ENCODE assay signal across 31 cellular contexts in the genomic region with DNA sequence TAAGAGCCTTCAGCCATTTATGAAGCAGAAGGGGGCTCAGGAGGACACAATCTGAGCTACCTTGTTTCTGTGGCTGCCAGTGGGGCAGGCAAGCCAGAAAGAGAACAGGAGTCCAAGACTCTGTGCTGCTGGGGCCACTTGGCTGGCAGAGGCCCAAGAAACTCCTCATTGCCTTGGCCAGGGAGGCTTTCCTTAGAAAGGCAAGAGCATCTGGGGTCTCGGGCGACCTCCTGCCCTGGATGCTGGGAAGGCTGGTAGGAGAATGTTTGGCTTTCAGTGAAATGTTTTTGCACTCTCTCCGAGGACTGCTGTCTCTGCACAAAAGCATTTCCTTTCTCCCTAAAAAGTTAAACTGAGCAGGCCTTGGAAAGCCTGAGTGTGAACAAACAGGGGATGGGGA.
DNase-seq lines count a peak whose midpoint lies in the region; ATAC-seq and TF ChIP-seq lines count a peak whose summit lies in the region.
"Had no signal": no experiment of that assay in that cellular context is flagged by ENCODE, and none has a peak within 500 bp of the region (broad histone marks: within the 10 kb centered on the region; RNA-seq: fewer than 3 reads in every experiment).

No MANE protein-coding gene starts in this region.

- no peak overlapping the region for H3K27ac ChIP-seq in right atrium auricular region
- H3K27ac ChIP-seq: BLaER1 treated with 17β-estradiol and CSF1 and Interleukin-3, amounts not matched to agents 10 nM and 100 nM; body of pancreas; colonic mucosa; heart right ventricle had no signal

- no peak for TF ChIP-seq CTCF in astrocyte of the cerebellum (IDR thresholded peaks at IDR 0.05; ENCODE audit: low read depth, low read length, missing control alignments)
- TF ChIP-seq CTCF in right atrium auricular region (IDR thresholded peaks at IDR 0.05): no peak

- peak; percentile 32 for DNase-seq in NCI-H2227 (lab: John Stamatoyannopoulos, UW; ENCODE audit: unreplicated experiment)
- peak; percentile 12 for DNase-seq in astrocyte of the cerebellum (ENCODE audit: low read depth)
- DNase-seq in head of caudate nucleus: peak in 26 of 42 donors; percentile 5 to 61 (median 24)
- DNase-seq in pons (ENCODE audit: low spot score): peak; percentile 34
- DNase-seq in stimulated activated naive CD8-positive, alpha-beta T cell treated with anti-CD3 and anti-CD28 coated beads, Interleukin-15, Interleukin-2, amounts not matched to agents 100 U/mL and 50 U/mL, for 24 hours: no peak
- no peak for DNase-seq in right atrium auricular region (ENCODE audit: low spot score)
- DNase-seq in islet precursor cell: no peak
- DNase-seq in immature natural killer cell: no peak
- DNase-seq: ACHN; activated CD4-positive, alpha-beta T cell treated with anti-CD3 and anti-CD28 coated beads for 4 hours; activated CD8-positive, alpha-beta memory T cell treated with anti-CD3 and anti-CD28 coated beads for 24 hours; activated effector memory CD4-positive, alpha-beta T cell treated with anti-CD3 and anti-CD28 coated beads, Interleukin-2, amount 50 U/mL, for 16 hours; activated naive CD8-positive, alpha-beta T cell treated with anti-CD3 and anti-CD28 coated beads, Interleukin-2, amount 10 ng/mL, durations not matched to agents 7 days and 5 days; body of pancreas; colonic mucosa; COR-L47; effector memory CD8-positive, alpha-beta T cell; erythroblast; foreskin fibroblast; GF-D8; heart right ventricle; mesendoderm; naive thymus-derived CD8-positive, alpha-beta T cell; NCI-H1105; NCI-H2029; Right ventricle myocardium superior; stimulated activated CD4-positive, alpha-beta T cell treated with anti-CD3 and anti-CD28 coated beads, Interleukin-4, amount 100 ng/mL, for 1 hour had no signal

- in situ Hi-C loops in astrocyte of the cerebellum (cut with HindIII; ENCODE audit: low sequenced_read_pairs): no loop called here

- no peaks in the 10 kb centered on the region for H3K9me3 ChIP-seq in right atrium auricular region
- H3K9me3 ChIP-seq: BLaER1 treated with 17β-estradiol and CSF1 and Interleukin-3, amounts not matched to agents 10 nM and 100 nM; body of pancreas; colonic mucosa; heart right ventricle had no signal

- intact Hi-C loops in head of caudate nucleus (cut with DNase I): no loop called here

- H3K27ac Mint-ChIP-seq in immature natural killer cell: no peak overlapping the region
- H3K27ac Mint-ChIP-seq: activated naive CD8-positive, alpha-beta T cell treated with anti-CD3 and anti-CD28 coated beads, Interleukin-2, amount 10 ng/mL, durations not matched to agents 7 days and 5 days; naive thymus-derived CD8-positive, alpha-beta T cell; stimulated activated memory B cell treated with anti-CD40 and anti-IgM and Interleukin-4, amounts not matched to agents 10 μg/mL and 1 μg/mL and 100 μg/mL, for 72 hours; T-helper 2 cell treated with Interferon-gamma antibody and Interleukin-4, amounts not matched to agents 5 μg/mL and 100 μg/mL, for 36 hours had no signal

- no peak overlapping the region for H3K4me3 ChIP-seq in astrocyte of the cerebellum (ENCODE audit: low read depth, low read length)
- no peak overlapping the region for H3K4me3 ChIP-seq in right atrium auricular region
- H3K4me3 ChIP-seq: BLaER1 treated with 17β-estradiol and CSF1 and Interleukin-3, amounts not matched to agents 10 nM and 100 nM; body of pancreas; colonic mucosa; heart right ventricle had no signal

- no peaks in the 10 kb centered on the region for H3K27me3 ChIP-seq in right atrium auricular region
- H3K27me3 ChIP-seq: BLaER1 treated with 17β-estradiol and CSF1 and Interleukin-3, amounts not matched to agents 10 nM and 100 nM; body of pancreas; colonic mucosa; heart right ventricle had no signal

- H3K4me1 Mint-ChIP-seq in immature natural killer cell: no peaks in the 10 kb centered on the region
- H3K4me1 Mint-ChIP-seq: naive thymus-derived CD8-positive, alpha-beta T cell had no signal

- H3K27me3 Mint-ChIP-seq in immature natural killer cell (ENCODE audit: low read depth in 3 of 3): peaks cover 0 to 3% (median 0%) of the 10 kb centered on the region in 3 donors
- H3K27me3 Mint-ChIP-seq: activated naive CD8-positive, alpha-beta T cell treated with anti-CD3 and anti-CD28 coated beads, Interleukin-2, amount 10 ng/mL, durations not matched to agents 7 days and 5 days; effector memory CD8-positive, alpha-beta T cell; naive thymus-derived CD8-positive, alpha-beta T cell; stimulated activated memory B cell treated with anti-CD40 and anti-IgM and Interleukin-4, amounts not matched to agents 10 μg/mL and 1 μg/mL and 100 μg/mL, for 72 hours had no signal

- no peaks in the 10 kb centered on the region for H3K9me3 Mint-ChIP-seq in immature natural killer cell
- H3K9me3 Mint-ChIP-seq: activated naive CD8-positive, alpha-beta T cell treated with anti-CD3 and anti-CD28 coated beads, Interleukin-2, amount 10 ng/mL, durations not matched to agents 7 days and 5 days; effector memory CD8-positive, alpha-beta T cell; naive thymus-derived CD8-positive, alpha-beta T cell; stimulated activated memory B cell treated with anti-CD40 and anti-IgM and Interleukin-4, amounts not matched to agents 10 μg/mL and 1 μg/mL and 100 μg/mL, for 72 hours; T-helper 2 cell treated with Interferon-gamma antibody and Interleukin-4, amounts not matched to agents 5 μg/mL and 100 μg/mL, for 36 hours had no signal

- H3K36me3 ChIP-seq in right atrium auricular region: peaks cover 21% of the 10 kb centered on the region
- H3K36me3 ChIP-seq: colonic mucosa had no signal

- no peak for ATAC-seq in stimulated activated naive CD8-positive, alpha-beta T cell treated with anti-CD3 and anti-CD28 coated beads, Interleukin-15, Interleukin-2, amounts not matched to agents 100 U/mL and 50 U/mL, for 24 hours
- ATAC-seq: body of pancreas; effector memory CD8-positive, alpha-beta T cell; heart right ventricle; left lobe of liver; naive thymus-derived CD8-positive, alpha-beta T cell; stimulated activated memory B cell treated with anti-CD40 and anti-IgM and Interleukin-4, amounts not matched to agents 10 μg/mL and 1 μg/mL and 100 μg/mL, for 72 hours had no signal

- peaks cover 9 to 36% (median 17%) of the 10 kb centered on the region in 3 donors for H3K36me3 Mint-ChIP-seq in immature natural killer cell

- peaks cover 0 to 5% of the 10 kb centered on the region in 2 donors for H3K4me1 ChIP-seq in right atrium auricular region
- H3K4me1 ChIP-seq: BLaER1 treated with 17β-estradiol and CSF1 and Interleukin-3, amounts not matched to agents 10 nM and 100 nM; body of pancreas; colonic mucosa had no signal

- H3K4me3 Mint-ChIP-seq in immature natural killer cell: no peak overlapping the region
- H3K4me3 Mint-ChIP-seq: activated naive CD8-positive, alpha-beta T cell treated with anti-CD3 and anti-CD28 coated beads, Interleukin-2, amount 10 ng/mL, durations not matched to agents 7 days and 5 days; effector memory CD8-positive, alpha-beta T cell; naive thymus-derived CD8-positive, alpha-beta T cell; stimulated activated memory B cell treated with anti-CD40 and anti-IgM and Interleukin-4, amounts not matched to agents 10 μg/mL and 1 μg/mL and 100 μg/mL, for 72 hours; T-helper 2 cell treated with Interferon-gamma antibody and Interleukin-4, amounts not matched to agents 5 μg/mL and 100 μg/mL, for 36 hours had no signal

Comparison
In these comparisons a context has a peak if more than half of its experiments do, and no peak if none do; other contexts are left out.
1. DNase-seq: peak in NCI-H2227 (single experiment), astrocyte of the cerebellum (single experiment), head of caudate nucleus (26 of 42) and pons (single experiment); none in stimulated activated naive CD8-positive, alpha-beta T cell treated with anti-CD3 and anti-CD28 coated beads, Interleukin-15, Interleukin-2, amounts not matched to agents 100 U/mL and 50 U/mL, for 24 hours (single experiment), right atrium auricular region (single experiment), islet precursor cell (single experiment) and immature natural killer cell (0 of 3).